Comparison of ENCODE assay signal across 9 cellular contexts in genomic region chr18:46555724-46556123, GRCh38.
A peak's percentile ranks its signal among the peaks of the same experiment; 100 is the strongest.
DNase-seq lines count a peak whose midpoint lies in the region; ATAC-seq and TF ChIP-seq lines count a peak whose summit lies in the region.
"Had no signal": no experiment of that assay in that cellular context is flagged by ENCODE, and none has a peak within 500 bp of the region (broad histone marks: within the 10 kb centered on the region; RNA-seq: fewer than 3 reads in every experiment).

No MANE protein-coding gene starts in this region.

- no peak overlapping the region for H4K91ac ChIP-seq in mesenchymal stem cell (ENCODE audit: low read length)

- no peak overlapping the region for H3K14ac ChIP-seq in mesenchymal stem cell (ENCODE audit: low read length in 2 of 2)

- H2BK12ac ChIP-seq in mesenchymal stem cell (ENCODE audit: low read length in 2 of 2): no peak overlapping the region

- H3K9ac ChIP-seq in liver (ENCODE audit: low read depth in 1 of 2, low read length in 2 of 2) (no peak overlapping the region), mesenchymal stem cell (ENCODE audit: low read length) (no peak overlapping the region)

- DNase-seq in NCI-H1092 treated with DMSO at 0.1 percent for 48 hours (lab: John Stamatoyannopoulos, UW) (peak; percentile 21), NCI-H1092 (lab: John Stamatoyannopoulos, UW) (no peak), mesenchymal stem cell (no peak)
- no peak for DNase-seq in activated CD4-positive, alpha-beta T cell treated with anti-CD3 and anti-CD28 coated beads for 1 hour
- DNase-seq: activated B cell treated with CpG ODN at 0.5 μM for 24 hours had no signal

- peak; percentile 44 to 59 for TF ChIP-seq RAD21 in liver (IDR thresholded peaks at IDR 0.05)

- no peak overlapping the region for H3K4me2 ChIP-seq in mesenchymal stem cell (ENCODE audit: low read length, poor library complexity, severe bottlenecking)

- no peak overlapping the region for H3K4ac ChIP-seq in mesenchymal stem cell (ENCODE audit: low read depth in 1 of 2, low read length in 2 of 2)

- no peak overlapping the region for H3K18ac ChIP-seq in mesenchymal stem cell (ENCODE audit: low read depth in 1 of 2, low read length in 2 of 2)

- no peak overlapping the region for H3K23ac ChIP-seq in mesenchymal stem cell (ENCODE audit: low read length in 2 of 2)

- H3K4me3 ChIP-seq in liver (ENCODE audit: low read depth in 1 of 3, low read length in 3 of 3) (no peak overlapping the region), mesenchymal stem cell (ENCODE audit: insufficient read depth in 1 of 2, low read depth in 1 of 2, low read length in 2 of 2) (no peak overlapping the region)

- H4K8ac ChIP-seq in mesenchymal stem cell (ENCODE audit: low read length): no peak overlapping the region

- H3K27ac ChIP-seq in angular gyrus (ENCODE audit: low read depth, low read length) (peak overlapping the region; percentile 82), liver (ENCODE audit: low read depth in 1 of 2, low read length in 2 of 2) (no peak overlapping the region), mesenchymal stem cell (ENCODE audit: low read length, poor library complexity, severe bottlenecking) (no peak overlapping the region)

- peak; percentile 53 for ATAC-seq in HG03354 (IDR thresholded peaks at IDR 0.05; ENCODE audit: poor library complexity, severe bottlenecking, unreplicated experiment)
- no peak for ATAC-seq in HG03432 (IDR thresholded peaks at IDR 0.05; ENCODE audit: unreplicated experiment)

- TF ChIP-seq CTCF in liver (IDR thresholded peaks at IDR 0.05; ENCODE audit: low read depth, low read length, missing input control): peak; percentile 32

- H2BK5ac ChIP-seq in mesenchymal stem cell (ENCODE audit: low read depth, low read length, poor library complexity, severe bottlenecking): no peak overlapping the region

- no peaks in the 10 kb centered on the region for H3K4me1 ChIP-seq in liver (ENCODE audit: control insufficient read depth in 4 of 4, insufficient read depth in 4 of 4, low read length in 3 of 4)
- H3K4me1 ChIP-seq in mesenchymal stem cell (ENCODE audit: control insufficient read depth, insufficient read depth, low read depth, low read length): no peaks in the 10 kb centered on the region

- no peaks in the 10 kb centered on the region for H3K27me3 ChIP-seq in liver (ENCODE audit: control insufficient read depth in 4 of 4, insufficient read depth in 4 of 4, low read length in 3 of 4)
- no peaks in the 10 kb centered on the region for H3K27me3 ChIP-seq in mesenchymal stem cell (ENCODE audit: control insufficient read depth in 1 of 2, insufficient read depth in 1 of 2, low read length in 2 of 2)

- H2AK5ac ChIP-seq in mesenchymal stem cell (ENCODE audit: low read length, severe bottlenecking): no peak overlapping the region

- no peak overlapping the region for H2BK15ac ChIP-seq in mesenchymal stem cell (ENCODE audit: low read depth, poor library complexity, severe bottlenecking)

- H2AFZ ChIP-seq in mesenchymal stem cell (ENCODE audit: low read depth, low read length): no peak overlapping the region

- H2BK120ac ChIP-seq in mesenchymal stem cell (ENCODE audit: low read depth, low read length): no peak overlapping the region

- H3K36me3 ChIP-seq in liver (ENCODE audit: control insufficient read depth in 4 of 4, insufficient read depth in 3 of 4, low read depth in 1 of 4, low read length in 3 of 4) (no peaks in the 10 kb centered on the region), mesenchymal stem cell (ENCODE audit: control insufficient read depth in 1 of 2, insufficient read depth in 2 of 2, low read depth in 1 of 2, low read length in 2 of 2) (no peaks in the 10 kb centered on the region)

- WGBS in liver: 70% methylated on average over 4 of the region's 4 CpGs
- WGBS in mesenchymal stem cell: 54% methylated on average over 4 of the region's 4 CpGs

- H3K79me1 ChIP-seq in mesenchymal stem cell (replicated peaks; ENCODE audit: low read length, poor library complexity, severe bottlenecking): no peaks in the 10 kb centered on the region

- H3K9me3 ChIP-seq in liver (ENCODE audit: control insufficient read depth in 4 of 4, low read length in 3 of 4) (no peaks in the 10 kb centered on the region), mesenchymal stem cell (ENCODE audit: control insufficient read depth, low read length) (peaks cover under 1% of the 10 kb centered on the region)

TF ChIP-seq in liver, 16 proteins besides CTCF, POLR2A, EP300 and RAD21:
- TF ChIP-seq TAF1 (conservative IDR thresholded peaks at IDR 0.05): no peak
- TF ChIP-seq, protein P1, sequence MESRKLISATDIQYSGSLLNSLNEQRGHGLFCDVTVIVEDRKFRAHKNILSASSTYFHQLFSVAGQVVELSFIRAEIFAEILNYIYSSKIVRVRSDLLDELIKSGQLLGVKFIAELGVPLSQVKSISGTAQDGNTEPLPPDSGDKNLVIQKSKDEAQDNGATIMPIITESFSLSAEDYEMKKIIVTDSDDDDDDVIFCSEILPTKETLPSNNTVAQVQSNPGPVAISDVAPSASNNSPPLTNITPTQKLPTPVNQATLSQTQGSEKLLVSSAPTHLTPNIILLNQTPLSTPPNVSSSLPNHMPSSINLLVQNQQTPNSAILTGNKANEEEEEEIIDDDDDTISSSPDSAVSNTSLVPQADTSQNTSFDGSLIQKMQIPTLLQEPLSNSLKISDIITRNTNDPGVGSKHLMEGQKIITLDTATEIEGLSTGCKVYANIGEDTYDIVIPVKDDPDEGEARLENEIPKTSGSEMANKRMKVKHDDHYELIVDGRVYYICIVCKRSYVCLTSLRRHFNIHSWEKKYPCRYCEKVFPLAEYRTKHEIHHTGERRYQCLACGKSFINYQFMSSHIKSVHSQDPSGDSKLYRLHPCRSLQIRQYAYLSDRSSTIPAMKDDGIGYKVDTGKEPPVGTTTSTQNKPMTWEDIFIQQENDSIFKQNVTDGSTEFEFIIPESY (IDR thresholded peaks at IDR 0.05): no peak
- no peak for TF ChIP-seq YY1 (IDR thresholded peaks at IDR 0.05)
- no peak for TF ChIP-seq RXRA (IDR thresholded peaks at IDR 0.05)
- TF ChIP-seq, protein P2, sequence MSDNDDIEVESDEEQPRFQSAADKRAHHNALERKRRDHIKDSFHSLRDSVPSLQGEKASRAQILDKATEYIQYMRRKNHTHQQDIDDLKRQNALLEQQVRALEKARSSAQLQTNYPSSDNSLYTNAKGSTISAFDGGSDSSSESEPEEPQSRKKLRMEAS (IDR thresholded peaks at IDR 0.05): no peak
- TF ChIP-seq SP1 (IDR thresholded peaks at IDR 0.05): no peak
- no peak for TF ChIP-seq GABPA (IDR thresholded peaks at IDR 0.05 in 1 of 2, conservative IDR thresholded peaks at IDR 0.05 in 1 of 2)
- no peak for TF ChIP-seq JUND (IDR thresholded peaks at IDR 0.05)
- TF ChIP-seq FOXA2 (IDR thresholded peaks at IDR 0.05): no peak
- TF ChIP-seq NR2F2 (IDR thresholded peaks at IDR 0.05): no peak
- no peak for TF ChIP-seq REST (IDR thresholded peaks at IDR 0.05)
- TF ChIP-seq FOXA1 (IDR thresholded peaks at IDR 0.05): no peak
- no peak for TF ChIP-seq EGR1 (IDR thresholded peaks at IDR 0.05; ENCODE audit: low read depth in 2 of 2)
